In genomic region chr11:61695917-61696316, GRCh38 we compare ENCODE assay signal across 8 cellular contexts. TPM values are rescaled to one million over a fixed set of nuclear protein-coding genes. Genes with fewer than 3 reads are reported as not detected.
A peak's percentile ranks its signal among the peaks of the same experiment; 100 is the strongest.
DNase-seq lines count a peak whose midpoint lies in the region; ATAC-seq and TF ChIP-seq lines count a peak whose summit lies in the region.

No MANE protein-coding gene starts in this region.

- intact Hi-C loops in mammary epithelial cell (cut with micrococcal nuclease): no loop called here

- H2AFZ ChIP-seq in mammary epithelial cell (ENCODE audit: low read depth, low read length): peak overlapping the region; percentile 65

- WGBS in mammary epithelial cell (ENCODE audit: low coverage, missing lambda C conversion rate): 6% methylated on average over 8 of the region's 17 CpGs
- 53% methylated on average over 17 of the region's 17 CpGs for WGBS in liver

- H3K36me3 ChIP-seq in mammary epithelial cell (ENCODE audit: insufficient read depth, low read length) (no peaks in the 10 kb centered on the region), liver (ENCODE audit: control insufficient read depth in 4 of 4, insufficient read depth in 3 of 4, low read depth in 1 of 4, low read length in 3 of 4) (no peaks in the 10 kb centered on the region)

- ATAC-seq in HG03439 (IDR thresholded peaks at IDR 0.05; ENCODE audit: unreplicated experiment) (peak; percentile 67), GM18517 (IDR thresholded peaks at IDR 0.05; ENCODE audit: unreplicated experiment) (no peak)

- TF ChIP-seq RAD21 in liver (IDR thresholded peaks at IDR 0.05): no peak

- H3K27ac ChIP-seq in mammary epithelial cell (ENCODE audit: insufficient read depth, low read depth, low read length) (peak overlapping the region; percentile 28), liver (ENCODE audit: low read depth in 1 of 2, low read length in 2 of 2) (peak overlapping the region; percentile 56 to 59)

- CTCF ChIA-PET in mammary epithelial cell (lab: Charles Lee; ENCODE audit: low non-redundant PET): no interaction called here

- no peaks in the 10 kb centered on the region for H3K9me3 ChIP-seq in mammary epithelial cell (replicated peaks; ENCODE audit: insufficient read depth, low read length)
- H3K9me3 ChIP-seq in liver (ENCODE audit: control insufficient read depth in 4 of 4, low read length in 3 of 4): no peaks in the 10 kb centered on the region

- dilution Hi-C loops in mammary epithelial cell (cut with HindIII; ENCODE audit: low sequenced_read_pairs): loop anchor here (5.0 kb wide), 1 partner anchor 99 kb away; no protein-coding TSS in a partner anchor

- H4K20me1 ChIP-seq in mammary epithelial cell (ENCODE audit: insufficient read depth, low read length): no peaks in the 10 kb centered on the region

- peak; percentile 88 for DNase-seq in GM03348 (ENCODE audit: low spot score)
- DNase-seq in activated CD4-positive, alpha-beta T cell treated with anti-CD3 and anti-CD28 coated beads for 1 hour: peak; percentile 88
- peak; percentile 91 for DNase-seq in mammary epithelial cell
- peak; percentile 88 for DNase-seq in stimulated activated CD8-positive, alpha-beta memory T cell treated with anti-CD3 and anti-CD28 coated beads, Interleukin-12 subunit alpha, Interleukin-12 subunit beta, amount 100 ng/mL, for 1 hour (ENCODE audit: low read depth)
- no peak for DNase-seq in NCI-H774 (lab: John Stamatoyannopoulos, UW)

- no peak overlapping the region for H3K4me3 ChIP-seq in mammary epithelial cell (replicated peaks in 1 of 3; ENCODE audit: insufficient read depth in 1 of 3, low read depth in 2 of 3, low read length in 3 of 3)
- no peak overlapping the region for H3K4me3 ChIP-seq in liver (ENCODE audit: low read depth in 1 of 3, low read length in 3 of 3)

- H3K79me2 ChIP-seq in mammary epithelial cell (ENCODE audit: insufficient read depth, low read length): no peaks in the 10 kb centered on the region

- H3K4me1 ChIP-seq in mammary epithelial cell (ENCODE audit: insufficient read depth, low read length) (peaks cover 60% of the 10 kb centered on the region), liver (ENCODE audit: control insufficient read depth in 4 of 4, insufficient read depth in 4 of 4, low read length in 3 of 4) (peaks cover 0 to 14% (median 2%) of the 10 kb centered on the region in 4 donors)

- H3K4me2 ChIP-seq in mammary epithelial cell (ENCODE audit: insufficient read depth, low read depth, low read length): peak overlapping the region; percentile 68

- BruUV-seq in mammary epithelial cell (replicated peaks; lab: Mats Ljungman, UMichigan): no TSS peak

- in situ Hi-C loops in mammary epithelial cell (cut with MboI; ENCODE audit: low sequenced_read_pairs in 2 of 2): no loop called here

- H3K27me3 ChIP-seq in mammary epithelial cell (ENCODE audit: insufficient read depth, low read length) (no peaks in the 10 kb centered on the region), liver (ENCODE audit: control insufficient read depth in 4 of 4, insufficient read depth in 4 of 4, low read length in 3 of 4) (no peaks in the 10 kb centered on the region)

- peak overlapping the region; percentile 45 for H3K9ac ChIP-seq in mammary epithelial cell (ENCODE audit: insufficient read depth, low read length)
- H3K9ac ChIP-seq in liver (ENCODE audit: low read depth in 1 of 2, low read length in 2 of 2): no peak overlapping the region

- TF ChIP-seq CTCF in mammary epithelial cell (conservative IDR thresholded peaks at IDR 0.05 in 1 of 2, IDR thresholded peaks at IDR 0.05 in 1 of 2; ENCODE audit: extremely low read depth in 1 of 2, insufficient read depth in 1 of 2, low read depth in 1 of 2, low read length in 2 of 2): no peak
- no peak for TF ChIP-seq CTCF in liver (IDR thresholded peaks at IDR 0.05; ENCODE audit: low read depth, low read length, missing input control)

TF ChIP-seq in liver, 16 proteins besides CTCF, POLR2A, EP300 and RAD21:
- TF ChIP-seq HNF4G (IDR thresholded peaks at IDR 0.05): no peak
- no peak for TF ChIP-seq ZBTB33 (IDR thresholded peaks at IDR 0.05)
- no peak for TF ChIP-seq ATF3 (IDR thresholded peaks at IDR 0.05)
- no peak for TF ChIP-seq MAX (IDR thresholded peaks at IDR 0.05)
- TF ChIP-seq GABPA (IDR thresholded peaks at IDR 0.05 in 1 of 2, conservative IDR thresholded peaks at IDR 0.05 in 1 of 2): no peak
- no peak for TF ChIP-seq SP1 (IDR thresholded peaks at IDR 0.05)
- TF ChIP-seq FOXA1 (IDR thresholded peaks at IDR 0.05): no peak
- TF ChIP-seq REST (IDR thresholded peaks at IDR 0.05): no peak
- no peak for TF ChIP-seq FOXA2 (IDR thresholded peaks at IDR 0.05)
- TF ChIP-seq TAF1 (conservative IDR thresholded peaks at IDR 0.05): no peak
- TF ChIP-seq YY1 (IDR thresholded peaks at IDR 0.05): no peak
- no peak for TF ChIP-seq RXRA (IDR thresholded peaks at IDR 0.05)
- no peak for TF ChIP-seq HNF4A (conservative IDR thresholded peaks at IDR 0.05)
- TF ChIP-seq EGR1 (IDR thresholded peaks at IDR 0.05; ENCODE audit: low read depth in 2 of 2): no peak
- no peak for TF ChIP-seq JUND (IDR thresholded peaks at IDR 0.05)
- no peak for TF ChIP-seq NR2F2 (IDR thresholded peaks at IDR 0.05)

RNA-seq across cellular contexts. Expression of gene DAGLA, which starts 15.7 kb away (rescaled TPM):
- total RNA-seq in mammary epithelial cell: under 1 TPM; 0.33 to 0.67 TPM
- polyA plus RNA-seq in mammary epithelial cell: 0.08 TPM
- not detected for polyA minus RNA-seq in mammary epithelial cell
- total RNA-seq in liver: under 1 TPM; 0.67 to 0.84 TPM
- polyA plus RNA-seq in liver: under 1 TPM; 0.13 to 0.53 TPM

RNA-seq across cellular contexts. Expression of gene MYRF, which starts 56.5 kb away (rescaled TPM):
- total RNA-seq in mammary epithelial cell (under 1 TPM; under 0.01 to 0.26 TPM), liver (1 to 10 TPM; 3.5 to 6.5 TPM)
- polyA plus RNA-seq in mammary epithelial cell (0.16 TPM), liver (1 to 10 TPM; 4.4 to 4.5 TPM)
- polyA minus RNA-seq in mammary epithelial cell: not detected
